Comparison of ENCODE assay signal across 33 cellular contexts in genomic region chr7:141838581-141838980, GRCh38. TPM values are rescaled to one million over a fixed set of nuclear protein-coding genes. Genes with fewer than 3 reads are reported as not detected.
"Had no signal": no experiment of that assay in that cellular context is flagged by ENCODE, and none has a peak within 500 bp of the region (broad histone marks: within the 10 kb centered on the region; RNA-seq: fewer than 3 reads in every experiment).

No MANE protein-coding gene starts in this region.

- FAIRE-seq: endometrium, islet of Langerhans, keratinocyte had no signal

- H3K27me3 ChIP-seq: colonic mucosa, esophagus squamous epithelium, gastrocnemius medialis, heart right ventricle had no signal

- ATAC-seq: effector memory CD8-positive, alpha-beta T cell; gastrocnemius medialis; heart right ventricle; left colon; left lobe of liver; lower lobe of right lung; naive thymus-derived CD4-positive, alpha-beta T cell had no signal

- H3K36me3 ChIP-seq: colonic mucosa, esophagus squamous epithelium, gastrocnemius medialis, heart right ventricle, left ventricle myocardium inferior, lower lobe of right lung had no signal

- H3K27ac ChIP-seq: colonic mucosa, epithelial cell of prostate, esophagus squamous epithelium, gastrocnemius medialis, heart right ventricle, left ventricle myocardium inferior, lower lobe of right lung had no signal

- H3K27me3 Mint-ChIP-seq: dendritic cell treated with granulocyte-macrophage colony-stimulating factor and Interleukin-4, amounts not matched to agents 40 ng/mL and 50 ng/mL, for 4 days; naive thymus-derived CD4-positive, alpha-beta T cell had no signal

- H3K4me1 Mint-ChIP-seq: endodermal cell; naive thymus-derived CD4-positive, alpha-beta T cell had no signal

- H3K4me3 Mint-ChIP-seq: dendritic cell treated with granulocyte-macrophage colony-stimulating factor and Interleukin-4, amounts not matched to agents 40 ng/mL and 50 ng/mL, for 4 days; effector memory CD8-positive, alpha-beta T cell; endodermal cell; naive thymus-derived CD4-positive, alpha-beta T cell had no signal

- H3K9me3 ChIP-seq: colonic mucosa, esophagus squamous epithelium, gastrocnemius medialis, heart right ventricle, left ventricle myocardium inferior, lower lobe of right lung had no signal

- H3K4me1 ChIP-seq: colonic mucosa, esophagus squamous epithelium, gastrocnemius medialis, heart right ventricle, left ventricle myocardium inferior, lower lobe of right lung had no signal

- H3K27ac Mint-ChIP-seq: dendritic cell treated with granulocyte-macrophage colony-stimulating factor and Interleukin-4, amounts not matched to agents 40 ng/mL and 50 ng/mL, for 4 days; effector memory CD8-positive, alpha-beta T cell; endodermal cell; naive thymus-derived CD4-positive, alpha-beta T cell had no signal

- H3K4me3 ChIP-seq: colonic mucosa, esophagus squamous epithelium, gastrocnemius medialis, heart right ventricle, left ventricle myocardium inferior, lower lobe of right lung had no signal

- DNase-seq: colonic mucosa; cortex of kidney; effector CD8-positive, alpha-beta T cell; effector memory CD8-positive, alpha-beta T cell; endodermal cell; esophagus squamous epithelium; foreskin fibroblast; foreskin melanocyte; gastrocnemius medialis; glutamatergic neuron; head of caudate nucleus; heart right ventricle; hippocampal formation; left colon; left ventricle myocardium inferior; lower lobe of right lung; mesenchymal stem cell; midbrain; naive thymus-derived CD4-positive, alpha-beta T cell had no signal

RNA-seq across cellular contexts. Expression of gene PRSS37, which starts 2.7 kb away (rescaled TPM):
- total RNA-seq: chondrocyte; colonic mucosa; dermis microvascular lymphatic vessel endothelial cell; endodermal cell; esophagus squamous epithelium; gastrocnemius medialis; glomerular endothelial cell; heart right ventricle; kidney epithelial cell; left colon; left lobe of liver; left ventricle myocardium inferior; liver; lower lobe of right lung; lung microvascular endothelial cell; mucosa of gallbladder; naive thymus-derived CD4-positive, alpha-beta T cell had no signal
- polyA plus RNA-seq: esophagus; heart right ventricle; keratinocyte; naive thymus-derived CD4-positive, alpha-beta T cell had no signal
